ENCODE assay signal across 9 cellular contexts in genomic region chr7:91034459-91035368, GRCh38.
DNase-seq lines count a peak whose midpoint lies in the region; ATAC-seq, FAIRE-seq and TF ChIP-seq lines count a peak whose summit lies in the region.
"Had no signal": no experiment of that assay in that cellular context is flagged by ENCODE, and none has a peak within 500 bp of the region (broad histone marks: within the 10 kb centered on the region; RNA-seq: fewer than 3 reads in every experiment).

No MANE protein-coding gene starts in this region.

- TF ChIP-seq CTCF in A549 (IDR thresholded peaks at IDR 0.05) (peak; percentile 42), GM12865 (IDR thresholded peaks at IDR 0.05; ENCODE audit: insufficient read depth, low read depth, low read length, missing control alignments) (peak; percentile 63)

- no peak for TF ChIP-seq POLR2A in A549 (IDR thresholded peaks at IDR 0.05; ENCODE audit: low read length)

- H3K4me3 ChIP-seq in A549 (no peak overlapping the region), GM12865 (ENCODE audit: low read depth, low read length) (no peak overlapping the region), Karpas-422 (ENCODE audit: low read length) (no peak overlapping the region)

- no peaks in the 10 kb centered on the region for H3K4me1 ChIP-seq in A549
- H3K4me1 ChIP-seq in Karpas-422 (ENCODE audit: low read length): peaks cover 42% of the 10 kb centered on the region

- H3K4me2 ChIP-seq in A549 (no peak overlapping the region), Karpas-422 (ENCODE audit: low read depth, low read length, poor library complexity, severe bottlenecking) (peak overlapping the region; percentile 39)

- no peaks in the 10 kb centered on the region for H3K27me3 ChIP-seq in Karpas-422 (ENCODE audit: low read length)

- FAIRE-seq in A549 (lab: Jason Lieb, UNC): no peak
- FAIRE-seq: endometrium had no signal

- no peaks in the 10 kb centered on the region for H4K20me1 ChIP-seq in Karpas-422 (ENCODE audit: insufficient read depth, low read depth, low read length)

- POLR2A ChIA-PET in A549 (lab: Yijun Ruan, JAX): interaction anchor here (0.5 kb wide), 1 partner anchor 448 kb away, joined by 3 read pairs; no protein-coding TSS in a partner anchor

- TF ChIP-seq EP300 in A549 (IDR thresholded peaks at IDR 0.05): no peak

- H3K9me3 ChIP-seq in A549: no peaks in the 10 kb centered on the region
- H3K9me3 ChIP-seq in Karpas-422 (ENCODE audit: low read length): no peaks in the 10 kb centered on the region

- CTCF ChIA-PET in A549 (lab: Yijun Ruan, JAX): interaction anchor here (0.7 to 2.5 kb wide), 9 partner anchors 8 to 582 kb away, joined by 3 to 12 read pairs (median 3); no protein-coding TSS in a partner anchor

- no peak overlapping the region for H2AFZ ChIP-seq in Karpas-422 (ENCODE audit: low read length)

- H3K9me2 ChIP-seq in Karpas-422 (replicated peaks; ENCODE audit: insufficient read depth, low read length): no peaks in the 10 kb centered on the region

- 4% methylated on average over 1 of the region's 1 CpG for WGBS in A549 (ENCODE audit: missing lambda C conversion rate)

- peak; percentile 52 to 66; a peak in 4 of 5 replicates for TF ChIP-seq RAD21 in A549 (conservative IDR thresholded peaks at IDR 0.05 in 1 of 2, IDR thresholded peaks at IDR 0.05 in 1 of 2)

- H3K27ac ChIP-seq in A549: no peak overlapping the region
- peak overlapping the region; percentile 75 for H3K27ac ChIP-seq in Karpas-422 (ENCODE audit: low read length)

- ATAC-seq in A549 (peak in 1 of 2 experiments; percentile 71; a peak in 3 of 6 replicates), HG02884 (IDR thresholded peaks at IDR 0.05; ENCODE audit: unreplicated experiment) (no peak), GM18867 (IDR thresholded peaks at IDR 0.05; ENCODE audit: unreplicated experiment) (no peak)

- DNase-seq in A549 (ENCODE audit: low read depth in 1 of 2, low spot score in 1 of 2) (peak; percentile 3 to 25), GM12865 (ENCODE audit: low read depth) (peak; percentile 68), Karpas-422 (peak; percentile 91), OCI-M1 (lab: John Stamatoyannopoulos, UW) (peak; percentile 6), ecto neural progenitor cell (ENCODE audit: low spot score) (peak; percentile 62), middle frontal gyrus (ENCODE audit: extremely low spot score, low spot score) (peak; percentile 71)

- H3K9ac ChIP-seq in Karpas-422 (ENCODE audit: low read length): peak overlapping the region; percentile 38; the same call in 1 of the 2 replicates

- no peaks in the 10 kb centered on the region for H3K36me3 ChIP-seq in Karpas-422 (ENCODE audit: insufficient read depth, low read length)

- H3K79me2 ChIP-seq in Karpas-422 (ENCODE audit: low read length): peaks cover 44% of the 10 kb centered on the region

TF ChIP-seq in A549, 52 proteins besides CTCF, POLR2A, EP300 and RAD21:
- no peak for TF ChIP-seq RCOR1 (IDR thresholded peaks at IDR 0.05; ENCODE audit: low read depth, low read length)
- TF ChIP-seq, protein P1, sequence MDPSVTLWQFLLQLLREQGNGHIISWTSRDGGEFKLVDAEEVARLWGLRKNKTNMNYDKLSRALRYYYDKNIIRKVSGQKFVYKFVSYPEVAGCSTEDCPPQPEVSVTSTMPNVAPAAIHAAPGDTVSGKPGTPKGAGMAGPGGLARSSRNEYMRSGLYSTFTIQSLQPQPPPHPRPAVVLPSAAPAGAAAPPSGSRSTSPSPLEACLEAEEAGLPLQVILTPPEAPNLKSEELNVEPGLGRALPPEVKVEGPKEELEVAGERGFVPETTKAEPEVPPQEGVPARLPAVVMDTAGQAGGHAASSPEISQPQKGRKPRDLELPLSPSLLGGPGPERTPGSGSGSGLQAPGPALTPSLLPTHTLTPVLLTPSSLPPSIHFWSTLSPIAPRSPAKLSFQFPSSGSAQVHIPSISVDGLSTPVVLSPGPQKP (IDR thresholded peaks at IDR 0.05; ENCODE audit: low read depth, low read length): no peak
- TF ChIP-seq SMC3 (IDR thresholded peaks at IDR 0.05): peak; percentile 34; the same call in 1 of the 3 replicates
- TF ChIP-seq RARB (CRISPR knock-in tag; IDR thresholded peaks at IDR 0.05): no peak
- TF ChIP-seq, protein P2, sequence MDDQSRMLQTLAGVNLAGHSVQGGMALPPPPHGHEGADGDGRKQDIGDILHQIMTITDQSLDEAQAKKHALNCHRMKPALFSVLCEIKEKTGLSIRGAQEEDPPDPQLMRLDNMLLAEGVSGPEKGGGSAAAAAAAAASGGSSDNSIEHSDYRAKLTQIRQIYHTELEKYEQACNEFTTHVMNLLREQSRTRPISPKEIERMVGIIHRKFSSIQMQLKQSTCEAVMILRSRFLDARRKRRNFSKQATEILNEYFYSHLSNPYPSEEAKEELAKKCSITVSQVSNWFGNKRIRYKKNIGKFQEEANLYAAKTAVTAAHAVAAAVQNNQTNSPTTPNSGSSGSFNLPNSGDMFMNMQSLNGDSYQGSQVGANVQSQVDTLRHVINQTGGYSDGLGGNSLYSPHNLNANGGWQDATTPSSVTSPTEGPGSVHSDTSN (IDR thresholded peaks at IDR 0.05): no peak
- no peak for TF ChIP-seq ZSCAN20 (CRISPR knock-in tag; IDR thresholded peaks at IDR 0.05)
- TF ChIP-seq HOXB13 (CRISPR knock-in tag; IDR thresholded peaks at IDR 0.05; ENCODE audit: low read depth): no peak
- TF ChIP-seq NPAS2 (CRISPR knock-in tag; IDR thresholded peaks at IDR 0.05; ENCODE audit: borderline replicate concordance): no peak

Comparison
In these comparisons a context has a peak if more than half of its experiments do, and no peak if none do; other contexts are left out.
1. DNase-seq: peak in every context shown above with its lines; median percentile 91 in Karpas-422; 71 in middle frontal gyrus; 68 in GM12865; 62 in ecto neural progenitor cell; 14 in A549; 6 in OCI-M1.